13 cellular contexts compared by ENCODE assay signal in the genomic region with DNA sequence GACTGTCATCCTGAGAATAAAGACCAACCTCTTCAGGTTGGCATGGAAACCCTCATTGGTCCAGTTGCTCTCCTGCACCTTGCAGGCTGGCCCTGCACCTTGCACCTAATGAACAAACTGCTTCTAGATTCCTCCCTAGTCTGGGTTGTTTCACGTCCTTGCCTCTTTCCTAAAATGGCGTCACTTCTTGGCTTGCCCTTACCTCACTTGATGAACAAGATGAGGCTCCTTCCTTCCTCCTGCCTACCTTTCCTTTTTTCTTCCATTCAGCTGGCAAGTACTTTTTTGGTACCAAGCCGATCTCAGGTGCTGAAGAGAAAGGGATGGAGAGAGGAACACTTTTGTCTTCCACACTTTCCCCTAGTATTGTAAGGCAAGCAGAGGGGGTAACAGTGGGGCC.
DNase-seq lines count a peak whose midpoint lies in the region; TF ChIP-seq lines count a peak whose summit lies in the region.
"Had no signal": no experiment of that assay in that cellular context is flagged by ENCODE, and none has a peak within 500 bp of the region (broad histone marks: within the 10 kb centered on the region; RNA-seq: fewer than 3 reads in every experiment).

No MANE protein-coding gene starts in this region.

- H3K79me2 ChIP-seq in trophoblast cell (ENCODE audit: control insufficient read depth, insufficient read depth, low read length, poor library complexity): no peaks in the 10 kb centered on the region

- WGBS in trophoblast cell (ENCODE audit: extremely low coverage, insufficient coverage, insufficient read length): no CpG with 5 or more reads among the region's 3 CpGs

- H3K36me3 ChIP-seq in Caco-2 (ENCODE audit: control insufficient read depth, insufficient read depth, low read length) (no peaks in the 10 kb centered on the region), trophoblast cell (ENCODE audit: control insufficient read depth in 1 of 2, insufficient read depth in 2 of 2, low read length in 2 of 2) (no peaks in the 10 kb centered on the region)
- H3K36me3 ChIP-seq in effector memory CD4-positive, alpha-beta T cell (ENCODE audit: control insufficient read depth, insufficient read depth, low read length): no peaks in the 10 kb centered on the region

- H3K23ac ChIP-seq in trophoblast cell (ENCODE audit: low read length): no peak overlapping the region

- no peaks in the 10 kb centered on the region for H3K27me3 Mint-ChIP-seq in Caco-2 (ENCODE audit: insufficient read depth, unreplicated experiment)

- peaks cover 18% of the 10 kb centered on the region; the same call in 1 of the 2 replicates for H3K4me1 ChIP-seq in Caco-2
- H3K4me1 ChIP-seq in trophoblast cell (ENCODE audit: control insufficient read depth in 1 of 2, insufficient read depth in 2 of 2, low read length in 2 of 2): peaks cover 12 to 14% of the 10 kb centered on the region in 2 experiments
- no peaks in the 10 kb centered on the region for H3K4me1 ChIP-seq in effector memory CD4-positive, alpha-beta T cell (ENCODE audit: control insufficient read depth, insufficient read depth, low read length, poor library complexity, severe bottlenecking)

- POLR2A ChIA-PET in Caco-2 (lab: Charles Lee): no interaction called here

- H4K12ac ChIP-seq in trophoblast cell (ENCODE audit: low read depth, low read length): no peak overlapping the region

- no peak overlapping the region for H4K91ac ChIP-seq in trophoblast cell (ENCODE audit: low read depth, low read length)

- no TSS peak for BruUV-seq in Caco-2 (replicated peaks; lab: Mats Ljungman, UMichigan)

- H2AFZ ChIP-seq in trophoblast cell (ENCODE audit: insufficient read depth, low read length, poor library complexity): no peak overlapping the region

- H3K9me3 Mint-ChIP-seq in Caco-2 (ENCODE audit: unreplicated experiment): no peaks in the 10 kb centered on the region

- no peak overlapping the region for H3K27ac Mint-ChIP-seq in Caco-2 (ENCODE audit: unreplicated experiment)

- no peak overlapping the region for H3K4me2 ChIP-seq in trophoblast cell (ENCODE audit: low read length)

- H2BK5ac ChIP-seq in trophoblast cell (ENCODE audit: low read depth, low read length, poor library complexity): no peak overlapping the region

- no peak overlapping the region for H2BK12ac ChIP-seq in trophoblast cell (ENCODE audit: low read length)

- no peak overlapping the region for H3K18ac ChIP-seq in trophoblast cell (ENCODE audit: low read length)

- H2BK120ac ChIP-seq in trophoblast cell (ENCODE audit: insufficient read depth, low read length, poor library complexity): no peak overlapping the region

- H3K4ac ChIP-seq in trophoblast cell (ENCODE audit: low read depth, low read length): no peak overlapping the region

- peak overlapping the region; percentile 75 for H3K4me3 Mint-ChIP-seq in Caco-2 (ENCODE audit: unreplicated experiment)

- H3K9me3 ChIP-seq in Caco-2 (no peaks in the 10 kb centered on the region), trophoblast cell (ENCODE audit: insufficient read depth, low read depth, low read length) (peaks cover 2% of the 10 kb centered on the region)
- H3K9me3 ChIP-seq in effector memory CD4-positive, alpha-beta T cell (ENCODE audit: control insufficient read depth, low read length): no peaks in the 10 kb centered on the region

- H3K27ac ChIP-seq in dorsolateral prefrontal cortex (peak overlapping the region in 52 of 59 donors; percentile 5 to 90 (median 78)), trophoblast cell (ENCODE audit: low read depth, low read length) (no peak overlapping the region)
- H3K27ac ChIP-seq in effector memory CD4-positive, alpha-beta T cell (ENCODE audit: insufficient read depth, low read length, poor library complexity, severe bottlenecking): no peak overlapping the region
- H3K27ac ChIP-seq: C4-2B had no signal

- no peak overlapping the region for H4K8ac ChIP-seq in trophoblast cell (ENCODE audit: low read depth, low read length)

- H3K4me3 ChIP-seq in Caco-2 (ENCODE audit: low read depth, low read length) (no peak overlapping the region), dorsolateral prefrontal cortex (no peak overlapping the region), trophoblast cell (ENCODE audit: low read depth, low read length) (no peak overlapping the region)
- H3K4me3 ChIP-seq in effector memory CD4-positive, alpha-beta T cell (ENCODE audit: insufficient read depth, low read depth, low read length, poor library complexity, severe bottlenecking): no peak overlapping the region

- DNase-seq in Caco-2: no peak
- DNase-seq in DMS79 (lab: John Stamatoyannopoulos, UW): peak; percentile 33
- DNase-seq in dorsolateral prefrontal cortex: no peak
- no peak for DNase-seq in trophoblast cell
- DNase-seq in NCI-H82 (lab: John Stamatoyannopoulos, UW): no peak
- DNase-seq in effector memory CD4-positive, alpha-beta T cell: no peak
- DNase-seq in activated CD8-positive, alpha-beta memory T cell treated with anti-CD3 and anti-CD28 coated beads for 24 hours: no peak
- DNase-seq: ACHN, MM.1S, NCI-H1105 treated with DMSO at 0.1 percent for 48 hours, NCI-H1930, NCI-H2171 had no signal

- no peak for TF ChIP-seq CTCF in Caco-2 (IDR thresholded peaks at IDR 0.05; ENCODE audit: insufficient read depth in 1 of 2, low read depth in 1 of 2, low read length in 1 of 2, severe bottlenecking in 1 of 2, unreplicated experiment in 1 of 2)
- TF ChIP-seq CTCF in dorsolateral prefrontal cortex (IDR thresholded peaks at IDR 0.05 in 54 of 56, conservative IDR thresholded peaks at IDR 0.05 in 2 of 56; ENCODE audit: low read depth in 1 of 56, partially characterized antibody in 56 of 56): no peak

- H3K36me3 Mint-ChIP-seq in Caco-2 (ENCODE audit: insufficient read depth, unreplicated experiment): peaks cover 13% of the 10 kb centered on the region

- intact Hi-C loops in Caco-2 (cut with micrococcal nuclease; ENCODE audit: unreplicated experiment) (loop anchor here (5.0 to 10.0 kb wide), 2 partner anchors 82 to 380 kb away; no protein-coding TSS in a partner anchor), dorsolateral prefrontal cortex (cut with DNase I) (loop anchor here in 1 of 2 donors (5.0 kb wide), 1 partner anchor 52 kb away; no protein-coding TSS in a partner anchor)

- H3K4me1 Mint-ChIP-seq in Caco-2 (ENCODE audit: low read depth, unreplicated experiment): peaks cover 31% of the 10 kb centered on the region

- H3K79me1 ChIP-seq in trophoblast cell (ENCODE audit: low read length): peaks cover 15% of the 10 kb centered on the region

- H3K27me3 ChIP-seq in Caco-2 (replicated peaks; ENCODE audit: control insufficient read depth, insufficient read depth, low read length): no peaks in the 10 kb centered on the region
- H3K27me3 ChIP-seq in dorsolateral prefrontal cortex: peaks cover 0 to 16% (median 0%) of the 10 kb centered on the region in 45 donors
- no peaks in the 10 kb centered on the region for H3K27me3 ChIP-seq in trophoblast cell (ENCODE audit: insufficient read depth, low read length)
- no peaks in the 10 kb centered on the region for H3K27me3 ChIP-seq in effector memory CD4-positive, alpha-beta T cell (replicated peaks; ENCODE audit: control insufficient read depth, insufficient read depth, low read length, poor library complexity, severe bottlenecking)

- H3K14ac ChIP-seq in trophoblast cell (ENCODE audit: low read length): no peak overlapping the region

- CTCF ChIA-PET in Caco-2 (lab: Charles Lee): no interaction called here

- H2AK5ac ChIP-seq in trophoblast cell (ENCODE audit: low read length): peak overlapping the region; percentile 3

- H3K9ac ChIP-seq in trophoblast cell (ENCODE audit: low read length): no peak overlapping the region

Comparison
In these comparisons a context has a peak if more than half of its experiments do, and no peak if none do; other contexts are left out.
1. H3K27ac ChIP-seq: peak in dorsolateral prefrontal cortex (52 of 59); none in trophoblast cell (single experiment) and effector memory CD4-positive, alpha-beta T cell (single experiment).